ENCODE assay signal across 1 cellular context in the genomic region with DNA sequence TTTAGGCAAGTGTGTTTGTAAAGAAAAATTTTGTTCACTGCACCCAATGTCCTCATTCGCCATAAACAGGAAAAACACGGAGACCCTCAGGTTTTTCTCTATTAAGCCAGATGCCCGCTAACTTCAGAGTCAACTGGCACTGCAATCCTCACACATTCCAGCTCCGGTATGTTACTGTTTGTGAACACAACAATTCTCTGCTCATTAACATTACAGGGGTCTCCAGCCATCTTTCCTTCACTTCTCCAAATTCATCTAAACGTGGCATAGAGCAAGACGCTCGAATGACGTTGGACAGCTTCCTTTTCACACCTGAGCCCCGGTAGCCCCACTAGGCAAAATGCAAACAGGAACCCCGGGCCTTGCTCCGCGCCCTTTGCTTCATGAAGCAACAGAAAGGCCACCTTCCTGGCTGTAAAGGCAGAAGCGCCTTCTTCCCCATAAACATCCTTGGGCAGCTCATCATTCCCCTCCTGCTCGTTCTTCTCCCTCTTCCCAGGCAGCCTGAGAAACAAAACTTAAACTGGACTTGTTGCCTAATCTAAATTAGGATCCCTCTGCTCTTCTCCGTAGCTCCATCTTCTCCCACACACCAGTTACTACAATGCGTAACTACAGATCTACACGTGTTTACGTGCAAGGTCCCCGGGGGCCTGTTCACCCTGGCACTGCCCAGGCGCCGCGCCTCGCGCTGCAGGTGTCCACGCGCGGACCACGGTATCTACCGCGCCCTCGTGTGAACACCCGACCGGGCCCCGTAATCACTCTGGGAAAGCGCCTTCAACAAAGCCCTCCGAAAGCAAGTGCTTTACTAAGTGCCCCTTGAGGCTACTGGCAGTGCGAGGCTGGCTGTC.
TF ChIP-seq lines count a peak whose summit lies in the region.

No MANE protein-coding gene starts in this region.

TF ChIP-seq in WTC11, 78 proteins besides CTCF, POLR2A, EP300 and RAD21 (continued from another document):
- TF ChIP-seq, protein P1, sequence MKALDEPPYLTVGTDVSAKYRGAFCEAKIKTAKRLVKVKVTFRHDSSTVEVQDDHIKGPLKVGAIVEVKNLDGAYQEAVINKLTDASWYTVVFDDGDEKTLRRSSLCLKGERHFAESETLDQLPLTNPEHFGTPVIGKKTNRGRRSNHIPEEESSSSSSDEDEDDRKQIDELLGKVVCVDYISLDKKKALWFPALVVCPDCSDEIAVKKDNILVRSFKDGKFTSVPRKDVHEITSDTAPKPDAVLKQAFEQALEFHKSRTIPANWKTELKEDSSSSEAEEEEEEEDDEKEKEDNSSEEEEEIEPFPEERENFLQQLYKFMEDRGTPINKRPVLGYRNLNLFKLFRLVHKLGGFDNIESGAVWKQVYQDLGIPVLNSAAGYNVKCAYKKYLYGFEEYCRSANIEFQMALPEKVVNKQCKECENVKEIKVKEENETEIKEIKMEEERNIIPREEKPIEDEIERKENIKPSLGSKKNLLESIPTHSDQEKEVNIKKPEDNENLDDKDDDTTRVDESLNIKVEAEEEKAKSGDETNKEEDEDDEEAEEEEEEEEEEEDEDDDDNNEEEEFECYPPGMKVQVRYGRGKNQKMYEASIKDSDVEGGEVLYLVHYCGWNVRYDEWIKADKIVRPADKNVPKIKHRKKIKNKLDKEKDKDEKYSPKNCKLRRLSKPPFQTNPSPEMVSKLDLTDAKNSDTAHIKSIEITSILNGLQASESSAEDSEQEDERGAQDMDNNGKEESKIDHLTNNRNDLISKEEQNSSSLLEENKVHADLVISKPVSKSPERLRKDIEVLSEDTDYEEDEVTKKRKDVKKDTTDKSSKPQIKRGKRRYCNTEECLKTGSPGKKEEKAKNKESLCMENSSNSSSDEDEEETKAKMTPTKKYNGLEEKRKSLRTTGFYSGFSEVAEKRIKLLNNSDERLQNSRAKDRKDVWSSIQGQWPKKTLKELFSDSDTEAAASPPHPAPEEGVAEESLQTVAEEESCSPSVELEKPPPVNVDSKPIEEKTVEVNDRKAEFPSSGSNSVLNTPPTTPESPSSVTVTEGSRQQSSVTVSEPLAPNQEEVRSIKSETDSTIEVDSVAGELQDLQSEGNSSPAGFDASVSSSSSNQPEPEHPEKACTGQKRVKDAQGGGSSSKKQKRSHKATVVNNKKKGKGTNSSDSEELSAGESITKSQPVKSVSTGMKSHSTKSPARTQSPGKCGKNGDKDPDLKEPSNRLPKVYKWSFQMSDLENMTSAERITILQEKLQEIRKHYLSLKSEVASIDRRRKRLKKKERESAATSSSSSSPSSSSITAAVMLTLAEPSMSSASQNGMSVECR (CRISPR knock-in tag; IDR thresholded peaks at IDR 0.05; ENCODE audit: borderline replicate concordance): peak; percentile 44
- TF ChIP-seq, protein P2, sequence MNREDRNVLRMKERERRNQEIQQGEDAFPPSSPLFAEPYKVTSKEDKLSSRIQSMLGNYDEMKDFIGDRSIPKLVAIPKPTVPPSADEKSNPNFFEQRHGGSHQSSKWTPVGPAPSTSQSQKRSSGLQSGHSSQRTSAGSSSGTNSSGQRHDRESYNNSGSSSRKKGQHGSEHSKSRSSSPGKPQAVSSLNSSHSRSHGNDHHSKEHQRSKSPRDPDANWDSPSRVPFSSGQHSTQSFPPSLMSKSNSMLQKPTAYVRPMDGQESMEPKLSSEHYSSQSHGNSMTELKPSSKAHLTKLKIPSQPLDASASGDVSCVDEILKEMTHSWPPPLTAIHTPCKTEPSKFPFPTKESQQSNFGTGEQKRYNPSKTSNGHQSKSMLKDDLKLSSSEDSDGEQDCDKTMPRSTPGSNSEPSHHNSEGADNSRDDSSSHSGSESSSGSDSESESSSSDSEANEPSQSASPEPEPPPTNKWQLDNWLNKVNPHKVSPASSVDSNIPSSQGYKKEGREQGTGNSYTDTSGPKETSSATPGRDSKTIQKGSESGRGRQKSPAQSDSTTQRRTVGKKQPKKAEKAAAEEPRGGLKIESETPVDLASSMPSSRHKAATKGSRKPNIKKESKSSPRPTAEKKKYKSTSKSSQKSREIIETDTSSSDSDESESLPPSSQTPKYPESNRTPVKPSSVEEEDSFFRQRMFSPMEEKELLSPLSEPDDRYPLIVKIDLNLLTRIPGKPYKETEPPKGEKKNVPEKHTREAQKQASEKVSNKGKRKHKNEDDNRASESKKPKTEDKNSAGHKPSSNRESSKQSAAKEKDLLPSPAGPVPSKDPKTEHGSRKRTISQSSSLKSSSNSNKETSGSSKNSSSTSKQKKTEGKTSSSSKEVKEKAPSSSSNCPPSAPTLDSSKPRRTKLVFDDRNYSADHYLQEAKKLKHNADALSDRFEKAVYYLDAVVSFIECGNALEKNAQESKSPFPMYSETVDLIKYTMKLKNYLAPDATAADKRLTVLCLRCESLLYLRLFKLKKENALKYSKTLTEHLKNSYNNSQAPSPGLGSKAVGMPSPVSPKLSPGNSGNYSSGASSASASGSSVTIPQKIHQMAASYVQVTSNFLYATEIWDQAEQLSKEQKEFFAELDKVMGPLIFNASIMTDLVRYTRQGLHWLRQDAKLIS (CRISPR knock-in tag; IDR thresholded peaks at IDR 0.05; ENCODE audit: borderline replicate concordance): no peak
- TF ChIP-seq KAT7 (CRISPR knock-in tag; IDR thresholded peaks at IDR 0.05; ENCODE audit: borderline replicate concordance): no peak
- TF ChIP-seq, protein P3, sequence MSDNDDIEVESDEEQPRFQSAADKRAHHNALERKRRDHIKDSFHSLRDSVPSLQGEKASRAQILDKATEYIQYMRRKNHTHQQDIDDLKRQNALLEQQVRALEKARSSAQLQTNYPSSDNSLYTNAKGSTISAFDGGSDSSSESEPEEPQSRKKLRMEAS (CRISPR knock-in tag; IDR thresholded peaks at IDR 0.05): peak; percentile 72
- no peak for TF ChIP-seq RELA (CRISPR knock-in tag; IDR thresholded peaks at IDR 0.05; ENCODE audit: borderline replicate concordance)
- TF ChIP-seq ZNF219 (CRISPR knock-in tag; IDR thresholded peaks at IDR 0.05; ENCODE audit: borderline replicate concordance): 0 out of 2 replicates have a peak, but pooled peaks have one; percentile 37
